8 cellular contexts compared by ENCODE assay signal in genomic region chr7:1159933-1160664, GRCh38. TPM values are rescaled to one million over a fixed set of nuclear protein-coding genes. Genes with fewer than 3 reads are reported as not detected.
A peak's percentile ranks its signal among the peaks of the same experiment; 100 is the strongest.
DNase-seq lines count a peak whose midpoint lies in the region; ATAC-seq, FAIRE-seq and TF ChIP-seq lines count a peak whose summit lies in the region.

A gene with protein sequence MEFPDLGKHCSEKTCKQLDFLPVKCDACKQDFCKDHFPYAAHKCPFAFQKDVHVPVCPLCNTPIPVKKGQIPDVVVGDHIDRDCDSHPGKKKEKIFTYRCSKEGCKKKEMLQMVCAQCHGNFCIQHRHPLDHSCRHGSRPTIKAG (minus strand): TSS chr7:1160196. CDS start chr7:1158212, 1,984 bp downstream.

- WGBS in right cardiac atrium = under 1% methylated on average over 80 of the region's 80 CpGs

- peaks cover 19% of the 10 kb centered on the region for H3K4me1 Mint-ChIP-seq in T-helper 2 cell treated with Interferon-gamma antibody and Interleukin-4, amounts not matched to agents 5 μg/mL and 100 μg/mL, for 36 hours (ENCODE audit: low read depth)

- peak; percentile 96 for FAIRE-seq in GM18507 (lab: Jason Lieb, UNC)

- H3K9me3 ChIP-seq in ascending aorta (no peaks in the 10 kb centered on the region), right cardiac atrium (ENCODE audit: control insufficient read depth, low read length) (no peaks in the 10 kb centered on the region), uterus (no peaks in the 10 kb centered on the region)

- peak within 1 kb of the TSS; percentile 91 for H3K4me3 Mint-ChIP-seq in T-helper 2 cell treated with Interferon-gamma antibody and Interleukin-4, amounts not matched to agents 5 μg/mL and 100 μg/mL, for 36 hours

- peak; percentile 88 to 90 for TF ChIP-seq POLR2A in uterus (IDR thresholded peaks at IDR 0.05)

- no peaks in the 10 kb centered on the region for H3K27me3 ChIP-seq in ascending aorta
- H3K27me3 ChIP-seq in right cardiac atrium (ENCODE audit: control insufficient read depth, insufficient read depth) = no peaks in the 10 kb centered on the region
- no peaks in the 10 kb centered on the region for H3K27me3 ChIP-seq in uterus

- H3K27ac Mint-ChIP-seq in T-helper 2 cell treated with Interferon-gamma antibody and Interleukin-4, amounts not matched to agents 5 μg/mL and 100 μg/mL, for 36 hours = peak within 1 kb of the TSS; percentile 91

- TF ChIP-seq CTCF in ascending aorta (IDR thresholded peaks at IDR 0.05) = no peak
- peak in 2 of 4 experiments; percentile 17 to 18 for TF ChIP-seq CTCF in uterus (IDR thresholded peaks at IDR 0.05)

- H3K36me3 Mint-ChIP-seq in T-helper 2 cell treated with Interferon-gamma antibody and Interleukin-4, amounts not matched to agents 5 μg/mL and 100 μg/mL, for 36 hours (ENCODE audit: low read depth) = peaks cover 23% of the 10 kb centered on the region

- peak; percentile 100 for DNase-seq in GM18507 (ENCODE audit: extremely low spot score, insufficient read length, low read depth)
- DNase-seq in NCI-H2029 (lab: John Stamatoyannopoulos, UW) = peak; percentile 94
- peak; percentile 100 for DNase-seq in T-helper 2 cell treated with Interferon-gamma antibody and Interleukin-4, amounts not matched to agents 5 μg/mL and 100 μg/mL, for 36 hours (ENCODE audit: low spot score)
- peak; percentile 96 to 99 for DNase-seq in ascending aorta (ENCODE audit: low spot score in 2 of 2)
- DNase-seq in right cardiac atrium = peak; percentile 99 to 100 (median 100)
- peak; percentile 95 for DNase-seq in putamen (ENCODE audit: low spot score)
- DNase-seq in uterus = peak; percentile 98

- H3K27me3 Mint-ChIP-seq in T-helper 2 cell treated with Interferon-gamma antibody and Interleukin-4, amounts not matched to agents 5 μg/mL and 100 μg/mL, for 36 hours (ENCODE audit: low read depth) = no peaks in the 10 kb centered on the region

- H3K9me3 Mint-ChIP-seq in T-helper 2 cell treated with Interferon-gamma antibody and Interleukin-4, amounts not matched to agents 5 μg/mL and 100 μg/mL, for 36 hours = no peaks in the 10 kb centered on the region

- intact Hi-C loops in ascending aorta (cut with DNase I) = loop anchor here (1.0 to 2.0 kb wide), 3 partner anchors 22 to 283 kb away; partner anchors contain the start of genes GET4 and GPR146
- intact Hi-C loops in right cardiac atrium (cut with DNase I) = loop anchor here in 2 of 4 donors (10.0 kb wide), 1 partner anchor 165 kb away; no protein-coding TSS in a partner anchor
- intact Hi-C loops in uterus (cut with DNase I; ENCODE audit: low total_unique reads) = no loop called here

- H3K27ac ChIP-seq in ascending aorta (peak within 1 kb of the TSS; percentile 87 to 96), right cardiac atrium (ENCODE audit: low read length) (peak within 1 kb of the TSS; percentile 76), uterus (peak within 1 kb of the TSS; percentile 96 to 100)

- ATAC-seq in HG02973 (IDR thresholded peaks at IDR 0.05; ENCODE audit: unreplicated experiment) = peak; percentile 91
- peak; percentile 99 for ATAC-seq in right cardiac atrium

- H3K4me3 ChIP-seq in ascending aorta (peak within 1 kb of the TSS; percentile 88 to 96), right cardiac atrium (ENCODE audit: low read length) (peak within 1 kb of the TSS; percentile 66), uterus (peak within 1 kb of the TSS; percentile 74 to 95)

- H3K4me1 ChIP-seq in ascending aorta = peaks cover 0 to 15% of the 10 kb centered on the region in 2 donors
- no peaks in the 10 kb centered on the region for H3K4me1 ChIP-seq in right cardiac atrium (ENCODE audit: control insufficient read depth, insufficient read depth, low read length)
- H3K4me1 ChIP-seq in uterus = no peaks in the 10 kb centered on the region

- H3K36me3 ChIP-seq in ascending aorta (peaks cover 19 to 32% of the 10 kb centered on the region in 2 donors), uterus (no peaks in the 10 kb centered on the region)

RNA-seq across cellular contexts. Expression of the gene that starts here (rescaled TPM):
- 5.6 TPM for total RNA-seq in ascending aorta
- 10 to 100 TPM in 3 of 4 donors, 1 to 10 TPM in 1; 8.9 to 13.2 (median 11.5) TPM for total RNA-seq in right cardiac atrium
- polyA plus RNA-seq in right cardiac atrium = 19.0 TPM
- total RNA-seq in uterus = 10 to 100 TPM; 17.4 to 39.4 (median 21.8) TPM

Comparison
In these comparisons a context has a peak if more than half of its experiments do, and no peak if none do; other contexts are left out.
1. Peak in every context shown above with its lines: DNase-seq, ATAC-seq, H3K4me3 ChIP-seq and H3K27ac ChIP-seq.